In genomic region chr12:6464531-6464930, GRCh38 we compare ENCODE assay signal across 14 cellular contexts. TPM values are rescaled to one million over a fixed set of nuclear protein-coding genes. Genes with fewer than 3 reads are reported as not detected.
DNase-seq lines count a peak whose midpoint lies in the region; ATAC-seq, FAIRE-seq and TF ChIP-seq lines count a peak whose summit lies in the region.
"Had no signal": no experiment of that assay in that cellular context is flagged by ENCODE, and none has a peak within 500 bp of the region (broad histone marks: within the 10 kb centered on the region; RNA-seq: fewer than 3 reads in every experiment).

No MANE protein-coding gene starts in this region.

- no peak overlapping the region; a peak in 1 of 20 replicates for H3K4me3 ChIP-seq in BLaER1 treated with 17β-estradiol and CSF1 and Interleukin-3, amounts not matched to agents 10 nM and 100 nM
- H3K4me3 ChIP-seq in upper lobe of left lung, result no peak overlapping the region
- H3K4me3 ChIP-seq: prostate gland, SJCRH30 had no signal

- no peak for ATAC-seq in naive thymus-derived CD8-positive, alpha-beta T cell
- ATAC-seq in upper lobe of left lung (ENCODE audit: low FRiP score in 2 of 2), result no peak
- ATAC-seq in GM21423 (IDR thresholded peaks at IDR 0.05; ENCODE audit: unreplicated experiment), result no peak
- ATAC-seq in HG03521 (IDR thresholded peaks at IDR 0.05; ENCODE audit: unreplicated experiment), result no peak

- H3K4me1 Mint-ChIP-seq in activated naive CD8-positive, alpha-beta T cell (ENCODE audit: low read depth), result peaks cover 96% of the 10 kb centered on the region
- peaks cover 63 to 97% (median 93%) of the 10 kb centered on the region in 4 donors for H3K4me1 Mint-ChIP-seq in naive thymus-derived CD8-positive, alpha-beta T cell

- peaks cover 0 to 13% (median 2%) of the 10 kb centered on the region in 11 experiments; a peak in 5 of 22 replicates for H4K20me1 ChIP-seq in BLaER1 treated with 17β-estradiol and CSF1 and Interleukin-3, amounts not matched to agents 10 nM and 100 nM

- peaks cover 94 to 99% (median 96%) of the 10 kb centered on the region in 10 experiments for H3K4me1 ChIP-seq in BLaER1 treated with 17β-estradiol and CSF1 and Interleukin-3, amounts not matched to agents 10 nM and 100 nM
- H3K4me1 ChIP-seq in upper lobe of left lung, result peaks cover 24 to 68% (median 40%) of the 10 kb centered on the region in 4 donors
- H3K4me1 ChIP-seq: prostate gland had no signal

- POLR2A ChIA-PET in naive thymus-derived CD8-positive, alpha-beta T cell (lab: Charles Lee), result interaction anchor here (1.4 to 25.3 kb wide), 12 partner anchors 21 to 131 kb away, joined by 5 to 1074 read pairs (median 14); partner anchors contain the start of genes CD27, GAPDH, MRPL51 and NCAPD2

- TF ChIP-seq POLR2A in GM12891 (IDR thresholded peaks at IDR 0.05; ENCODE audit: low read depth, low read length) (no peak), upper lobe of left lung (IDR thresholded peaks at IDR 0.05) (no peak)

- H3K36me3 Mint-ChIP-seq in activated naive CD8-positive, alpha-beta T cell, result peaks cover 61% of the 10 kb centered on the region
- H3K36me3 Mint-ChIP-seq in naive thymus-derived CD8-positive, alpha-beta T cell, result peaks cover 3 to 74% (median 29%) of the 10 kb centered on the region in 3 donors

- peak overlapping the region; percentile 88 for H3K4me3 Mint-ChIP-seq in activated naive CD8-positive, alpha-beta T cell
- H3K4me3 Mint-ChIP-seq in naive thymus-derived CD8-positive, alpha-beta T cell, result peak overlapping the region; percentile 63 to 89 (median 83)

- peak overlapping the region; percentile 72 to 99 (median 93) for H3K4me2 ChIP-seq in BLaER1 treated with 17β-estradiol and CSF1 and Interleukin-3, amounts not matched to agents 10 nM and 100 nM

- H3K9me3 ChIP-seq in BLaER1 treated with 17β-estradiol and CSF1 and Interleukin-3, amounts not matched to agents 10 nM and 100 nM (replicated peaks in 1 of 11), result peaks cover 10 to 31% (median 30%) of the 10 kb centered on the region in 11 experiments; a peak in 21 of 22 replicates
- no peaks in the 10 kb centered on the region for H3K9me3 ChIP-seq in upper lobe of left lung
- H3K9me3 ChIP-seq: prostate gland, SJCRH30 had no signal

- WGBS in upper lobe of left lung, 2 donors, result 90 to 97% methylated on average over 8 of the region's 8 CpGs

- no peak for TF ChIP-seq CTCF in upper lobe of left lung (IDR thresholded peaks at IDR 0.05)

- peak overlapping the region; percentile 99 for H3K27ac Mint-ChIP-seq in activated naive CD8-positive, alpha-beta T cell
- peak overlapping the region; percentile 94 to 100 (median 98) for H3K27ac Mint-ChIP-seq in naive thymus-derived CD8-positive, alpha-beta T cell

- no peaks in the 10 kb centered on the region for H3K27me3 ChIP-seq in BLaER1 treated with 17β-estradiol and CSF1 and Interleukin-3, amounts not matched to agents 10 nM and 100 nM
- H3K27me3 ChIP-seq in upper lobe of left lung, result no peaks in the 10 kb centered on the region
- H3K27me3 ChIP-seq: SJCRH30 had no signal

- H3K27me3 Mint-ChIP-seq in activated naive CD8-positive, alpha-beta T cell, result no peaks in the 10 kb centered on the region
- no peaks in the 10 kb centered on the region for H3K27me3 Mint-ChIP-seq in naive thymus-derived CD8-positive, alpha-beta T cell

- no peak for TF ChIP-seq EP300 in upper lobe of left lung (IDR thresholded peaks at IDR 0.05)

- peak overlapping the region in 10 of 11 experiments; percentile 28 to 78 (median 63); a peak in 13 of 22 replicates for H3K9ac ChIP-seq in BLaER1 treated with 17β-estradiol and CSF1 and Interleukin-3, amounts not matched to agents 10 nM and 100 nM

- DNase-seq in GM12891 (ENCODE audit: insufficient read length, low spot score), result no peak
- no peak for DNase-seq in naive thymus-derived CD8-positive, alpha-beta T cell
- DNase-seq in SK-N-DZ (ENCODE audit: low spot score), result no peak
- DNase-seq in upper lobe of left lung, result no peak
- DNase-seq: DMS79 treated with DMSO at 0.1 percent for 48 hours, glutamatergic neuron, islet precursor cell, NCI-H1092 treated with DMSO at 0.1 percent for 48 hours, SJCRH30 had no signal

- H3K27ac ChIP-seq in BLaER1 treated with 17β-estradiol and CSF1 and Interleukin-3, amounts not matched to agents 10 nM and 100 nM, result peak overlapping the region; percentile 78 to 91 (median 83); a peak in 21 of 22 replicates
- peak overlapping the region in 2 of 4 donors; percentile 6 to 72 for H3K27ac ChIP-seq in upper lobe of left lung
- H3K27ac ChIP-seq: prostate gland, SJCRH30 had no signal

- no peaks in the 10 kb centered on the region for H3K9me3 Mint-ChIP-seq in activated naive CD8-positive, alpha-beta T cell (ENCODE audit: low read depth)
- no peaks in the 10 kb centered on the region for H3K9me3 Mint-ChIP-seq in naive thymus-derived CD8-positive, alpha-beta T cell

- peak; percentile 31 for FAIRE-seq in GM12891 (lab: Jason Lieb, UNC)

- H3K36me3 ChIP-seq in BLaER1 treated with 17β-estradiol and CSF1 and Interleukin-3, amounts not matched to agents 10 nM and 100 nM, result peaks cover 46 to 88% (median 78%) of the 10 kb centered on the region in 11 experiments
- H3K36me3 ChIP-seq in upper lobe of left lung, result peaks cover 6 to 66% (median 45%) of the 10 kb centered on the region in 4 donors

TF ChIP-seq in GM12891, 5 proteins besides CTCF, POLR2A, EP300 and RAD21:
- no peak for TF ChIP-seq POLR2AphosphoS5 (IDR thresholded peaks at IDR 0.05; ENCODE audit: low read depth, low read length)
- TF ChIP-seq POU2F2 (IDR thresholded peaks at IDR 0.05; ENCODE audit: low read depth, low read length), result no peak
- no peak for TF ChIP-seq TAF1 (IDR thresholded peaks at IDR 0.05; ENCODE audit: low read depth, low read length)
- TF ChIP-seq SPI1 (IDR thresholded peaks at IDR 0.05; ENCODE audit: low read depth, low read length), result no peak

RNA-seq across cellular contexts. Expression of gene VAMP1, which starts 5.9 kb away (rescaled TPM):
- polyA plus RNA-seq in GM12891 (2012; ENCODE audit: low read depth, missing spikeins), result 30.6 TPM
- 10 to 100 TPM; 91.4 to 92.6 TPM for total RNA-seq in naive thymus-derived CD8-positive, alpha-beta T cell
- polyA plus RNA-seq in naive thymus-derived CD8-positive, alpha-beta T cell, result 10 to 100 TPM in 2 of 3 donors, 1 to 10 TPM in 1; 9.7 to 13.6 (median 10.9) TPM
- 4.7 and 4.8 TPM in 2 replicates for polyA plus RNA-seq in SK-N-DZ (2014; cell fraction: cytosol; rRNA removed)
- 33.8 and 42.5 TPM in 2 replicates for polyA plus RNA-seq in SK-N-DZ (2014; cell fraction: nucleus; rRNA removed)
- 10 to 100 TPM in 2 of 6 donors, 1 to 10 TPM in 4; 4.6 to 25.1 (median 7.1) TPM for total RNA-seq in upper lobe of left lung

RNA-seq across cellular contexts. Expression of gene TAPBPL, which starts 12.7 kb away (rescaled TPM):
- 29.7 TPM for polyA plus RNA-seq in GM12891 (2012; ENCODE audit: low read depth, missing spikeins)
- total RNA-seq in naive thymus-derived CD8-positive, alpha-beta T cell, result 10 to 100 TPM; 42.5 to 45.4 TPM
- polyA plus RNA-seq in naive thymus-derived CD8-positive, alpha-beta T cell, result 100 to 1,000 TPM in 2 of 3 donors, 10 to 100 TPM in 1; 46.0 to 126 (median 106) TPM
- polyA plus RNA-seq in SK-N-DZ (2014; cell fraction: cytosol; rRNA removed), result 3.6 and 3.8 TPM in 2 replicates
- 4.5 and 6.7 TPM in 2 replicates for polyA plus RNA-seq in SK-N-DZ (2014; cell fraction: nucleus; rRNA removed)
- 10 to 100 TPM; 32.6 to 71.5 (median 46.9) TPM for total RNA-seq in upper lobe of left lung

RNA-seq across cellular contexts. Expression of gene CD27, which starts 19.8 kb away (rescaled TPM):
- 112 TPM for polyA plus RNA-seq in GM12891 (2012; ENCODE audit: low read depth, missing spikeins)
- total RNA-seq in naive thymus-derived CD8-positive, alpha-beta T cell, result 100 to 1,000 TPM; 149 to 150 TPM
- 100 to 1,000 TPM; 391 to 632 (median 577) TPM for polyA plus RNA-seq in naive thymus-derived CD8-positive, alpha-beta T cell
- polyA plus RNA-seq in SK-N-DZ (2014; cell fraction: cytosol; rRNA removed), result 0.09 TPM in 1 of 2 replicates, not detected in the other
- polyA plus RNA-seq in SK-N-DZ (2014; cell fraction: nucleus; rRNA removed), result 0.36 TPM in 1 of 2 replicates, not detected in the other
- total RNA-seq in upper lobe of left lung, result 1 to 10 TPM in 5 of 6 donors, not detected in 1; 1.0 to 8.8 (median 3.3) TPM

RNA-seq across cellular contexts. Expression of gene MRPL51, which starts 28.5 kb away (rescaled TPM):
- 236 TPM for polyA plus RNA-seq in GM12891 (2012; ENCODE audit: low read depth, missing spikeins)
- total RNA-seq in naive thymus-derived CD8-positive, alpha-beta T cell, result 10 to 100 TPM; 71.6 to 77.3 TPM
- polyA plus RNA-seq in naive thymus-derived CD8-positive, alpha-beta T cell, result 100 to 1,000 TPM; 220 to 230 (median 224) TPM
- polyA plus RNA-seq in SK-N-DZ (2014; cell fraction: cytosol; rRNA removed), result 305 and 306 TPM in 2 replicates
- polyA plus RNA-seq in SK-N-DZ (2014; cell fraction: nucleus; rRNA removed), result 213 and 223 TPM in 2 replicates
- 100 to 1,000 TPM in 2 of 6 donors, 10 to 100 TPM in 4; 40.1 to 125 (median 67.2) TPM for total RNA-seq in upper lobe of left lung

RNA-seq across cellular contexts. Expression of gene NCAPD2, which starts 29.4 kb away (rescaled TPM):
- 48.3 TPM for polyA plus RNA-seq in GM12891 (2012; ENCODE audit: low read depth, missing spikeins)
- 10 to 100 TPM; 40.4 to 46.3 TPM for total RNA-seq in naive thymus-derived CD8-positive, alpha-beta T cell
- 10 to 100 TPM; 24.7 to 45.3 (median 28.1) TPM for polyA plus RNA-seq in naive thymus-derived CD8-positive, alpha-beta T cell
- polyA plus RNA-seq in SK-N-DZ (2014; cell fraction: cytosol; rRNA removed), result 91.5 and 151 TPM in 2 replicates
- polyA plus RNA-seq in SK-N-DZ (2014; cell fraction: nucleus; rRNA removed), result 64.8 and 103 TPM in 2 replicates
- 10 to 100 TPM; 15.4 to 43.0 (median 25.5) TPM for total RNA-seq in upper lobe of left lung

Comparison
In these comparisons a context has a peak if more than half of its experiments do, and no peak if none do; other contexts are left out.
1. RNA of gene CD27, which starts 19.8 kb away (total RNA-seq): 149 to 150 TPM in naive thymus-derived CD8-positive, alpha-beta T cell; 1.0 to 8.8 TPM in upper lobe of left lung; every median in the first group is over 10 times any median in the second.